ENCODE assay signal across 19 cellular contexts in genomic region chr15:38626443-38627050, GRCh38.
A peak's percentile ranks its signal among the peaks of the same experiment; 100 is the strongest.
DNase-seq lines count a peak whose midpoint lies in the region; ATAC-seq and TF ChIP-seq lines count a peak whose summit lies in the region.
"Had no signal": no experiment of that assay in that cellular context is flagged by ENCODE, and none has a peak within 500 bp of the region (broad histone marks: within the 10 kb centered on the region; RNA-seq: fewer than 3 reads in every experiment).

No MANE protein-coding gene starts in this region.

- H3K4me1 ChIP-seq in OCI-LY1 (ENCODE audit: insufficient read depth, low read length, severe bottlenecking) (peaks cover 31% of the 10 kb centered on the region), thyroid gland (no peaks in the 10 kb centered on the region)
- H3K4me1 ChIP-seq: A549, psoas muscle, vagina had no signal

- H3K36me3 Mint-ChIP-seq in activated CD4-positive, alpha-beta T cell treated with anti-CD3 and anti-CD28 coated beads for 36 hours (ENCODE audit: low read depth), result no peaks in the 10 kb centered on the region
- H3K36me3 Mint-ChIP-seq in nephron (ENCODE audit: low read depth), result no peaks in the 10 kb centered on the region
- H3K36me3 Mint-ChIP-seq: activated naive CD4-positive, alpha-beta T cell treated with anti-CD3 and anti-CD28 coated beads, Interleukin-2, amount 50 U/mL, for 72 hours had no signal

- no peaks in the 10 kb centered on the region for H3K9me3 Mint-ChIP-seq in activated CD4-positive, alpha-beta T cell treated with anti-CD3 and anti-CD28 coated beads for 36 hours (ENCODE audit: low read depth)
- no peaks in the 10 kb centered on the region for H3K9me3 Mint-ChIP-seq in nephron
- H3K9me3 Mint-ChIP-seq: CD4-positive, alpha-beta T cell; endodermal cell had no signal

- no peak overlapping the region for H3K9ac ChIP-seq in OCI-LY1 (ENCODE audit: low read length)

- H3K4me3 Mint-ChIP-seq in activated CD4-positive, alpha-beta T cell treated with anti-CD3 and anti-CD28 coated beads for 36 hours, result no peak overlapping the region
- peak overlapping the region in 1 of 3 experiments; percentile 3 for H3K4me3 Mint-ChIP-seq in nephron
- H3K4me3 Mint-ChIP-seq: CD4-positive, alpha-beta T cell; endodermal cell had no signal

- H3K4me2 ChIP-seq in OCI-LY1 (ENCODE audit: low read length), result no peak overlapping the region
- H3K4me2 ChIP-seq: A549 had no signal

- intact Hi-C loops in activated CD4-positive, alpha-beta T cell treated with anti-CD3 and anti-CD28 coated beads for 36 hours (cut with DNase I, micrococcal nuclease), result no loop called here
- intact Hi-C loops in thyroid gland (cut with DNase I), result no loop called here

- no peaks in the 10 kb centered on the region for H4K20me1 ChIP-seq in OCI-LY1 (ENCODE audit: insufficient read depth, low read length)

- TF ChIP-seq POLR2A in thyroid gland (IDR thresholded peaks at IDR 0.05), result no peak

- H3K4me1 Mint-ChIP-seq in activated CD4-positive, alpha-beta T cell treated with anti-CD3 and anti-CD28 coated beads for 36 hours, result peaks cover 53% of the 10 kb centered on the region
- H3K4me1 Mint-ChIP-seq in nephron, result peaks cover 30% of the 10 kb centered on the region

- H3K27me3 ChIP-seq in OCI-LY1 (ENCODE audit: insufficient read depth, low read length) (no peaks in the 10 kb centered on the region), thyroid gland (no peaks in the 10 kb centered on the region)
- H3K27me3 ChIP-seq: vagina had no signal

- WGBS in thyroid gland, 2 donors, result 66 to 77% methylated on average over 4 of the region's 4 CpGs

- no peak for DNase-seq in activated CD4-positive, alpha-beta T cell treated with anti-CD3 and anti-CD28 coated beads for 36 hours
- no peak for DNase-seq in activated CD4-positive, alpha-beta T cell treated with anti-CD3 and anti-CD28 coated beads, Interleukin-2, amount 50 U/mL, for 1 hour
- DNase-seq in choroid plexus epithelial cell (ENCODE audit: low read depth) (peak; percentile 2), thyroid gland (no peak)
- DNase-seq: CD4-positive, alpha-beta T cell; endodermal cell; Kasumi-1; NCI-H1105 treated with DMSO at 0.1 percent for 48 hours; NCI-H2171; NCI-H774; psoas muscle had no signal

- ATAC-seq in activated CD4-positive, alpha-beta T cell treated with anti-CD3 and anti-CD28 coated beads for 36 hours, result no peak
- ATAC-seq in GM21390 (IDR thresholded peaks at IDR 0.05; ENCODE audit: unreplicated experiment), result no peak
- ATAC-seq in HG02623 (IDR thresholded peaks at IDR 0.05; ENCODE audit: unreplicated experiment), result no peak
- ATAC-seq: A549; activated CD4-positive, CD25-positive, alpha-beta regulatory T cell treated with anti-CD3 and anti-CD28 coated beads, Interleukin-2, amount 50 U/mL, for 24 hours; activated naive CD4-positive, alpha-beta T cell treated with anti-CD3 and anti-CD28 coated beads, Interleukin-2, amount 50 U/mL, for 72 hours; psoas muscle had no signal

- H2AFZ ChIP-seq in OCI-LY1 (ENCODE audit: low read length), result peak overlapping the region; percentile 29; the same call in 1 of the 2 replicates

- H3K36me3 ChIP-seq in OCI-LY1 (ENCODE audit: insufficient read depth, low read length) (no peaks in the 10 kb centered on the region), thyroid gland (no peaks in the 10 kb centered on the region)
- H3K36me3 ChIP-seq: vagina had no signal

- no peaks in the 10 kb centered on the region for H3F3A ChIP-seq in OCI-LY1 (ENCODE audit: insufficient read depth, low read length)

- no peak for TF ChIP-seq CTCF in OCI-LY1 (IDR thresholded peaks at IDR 0.05; ENCODE audit: low read length)
- no peak for TF ChIP-seq CTCF in choroid plexus epithelial cell (conservative IDR thresholded peaks at IDR 0.05; ENCODE audit: low read depth, low read length)
- no peak for TF ChIP-seq CTCF in nephron (IDR thresholded peaks at IDR 0.05; ENCODE audit: unreplicated experiment in 3 of 3)
- no peak for TF ChIP-seq CTCF in thyroid gland (IDR thresholded peaks at IDR 0.05)

- CTCF ChIA-PET in activated CD4-positive, alpha-beta T cell treated with anti-CD3 and anti-CD28 coated beads for 36 hours (lab: Charles Lee), result interaction anchor here (0.7 to 2.3 kb wide), 13 partner anchors 9 to 72 kb away, joined by 3 to 10 read pairs (median 5); partner anchors contain the start of gene RASGRP1

- H3K9me3 ChIP-seq in OCI-LY1 (ENCODE audit: low read length) (no peaks in the 10 kb centered on the region), thyroid gland (no peaks in the 10 kb centered on the region)
- H3K9me3 ChIP-seq: A549, psoas muscle, vagina had no signal

- peak overlapping the region; percentile 24 for H3K27ac Mint-ChIP-seq in activated CD4-positive, alpha-beta T cell treated with anti-CD3 and anti-CD28 coated beads for 36 hours
- H3K27ac Mint-ChIP-seq in nephron, result peak overlapping the region; percentile 31 to 78 (median 72)
- H3K27ac Mint-ChIP-seq: CD4-positive, alpha-beta T cell; endodermal cell had no signal

- no peaks in the 10 kb centered on the region for H3K9me2 ChIP-seq in OCI-LY1 (ENCODE audit: low read depth, low read length)

- peak overlapping the region; percentile 19 for H3K27ac ChIP-seq in OCI-LY1 (ENCODE audit: low read depth, low read length, poor library complexity, severe bottlenecking)
- no peak overlapping the region for H3K27ac ChIP-seq in thyroid gland
- H3K27ac ChIP-seq: A549, psoas muscle, vagina had no signal

- H3K27me3 Mint-ChIP-seq in activated CD4-positive, alpha-beta T cell treated with anti-CD3 and anti-CD28 coated beads for 36 hours, result no peaks in the 10 kb centered on the region
- H3K27me3 Mint-ChIP-seq in nephron (ENCODE audit: low read depth), result peaks cover 3% of the 10 kb centered on the region
- H3K27me3 Mint-ChIP-seq: CD4-positive, alpha-beta T cell had no signal

- POLR2A ChIA-PET in activated CD4-positive, alpha-beta T cell treated with anti-CD3 and anti-CD28 coated beads for 36 hours (lab: Charles Lee), result interaction anchor here (0.9 kb wide), 2 partner anchors 9 to 14 kb away, joined by 4 to 5 read pairs; no protein-coding TSS in a partner anchor

- H3K79me2 ChIP-seq in OCI-LY1 (ENCODE audit: insufficient read depth, low read length), result no peaks in the 10 kb centered on the region

- H3K4me3 ChIP-seq in OCI-LY1 (ENCODE audit: low read depth, low read length, poor library complexity, severe bottlenecking) (no peak overlapping the region), choroid plexus epithelial cell (ENCODE audit: low read depth, low read length) (no peak overlapping the region), thyroid gland (replicated peaks in 1 of 3) (no peak overlapping the region)
- H3K4me3 ChIP-seq: A549, psoas muscle, vagina had no signal
